Comparison of ENCODE assay signal across 20 cellular contexts in the genomic region with DNA sequence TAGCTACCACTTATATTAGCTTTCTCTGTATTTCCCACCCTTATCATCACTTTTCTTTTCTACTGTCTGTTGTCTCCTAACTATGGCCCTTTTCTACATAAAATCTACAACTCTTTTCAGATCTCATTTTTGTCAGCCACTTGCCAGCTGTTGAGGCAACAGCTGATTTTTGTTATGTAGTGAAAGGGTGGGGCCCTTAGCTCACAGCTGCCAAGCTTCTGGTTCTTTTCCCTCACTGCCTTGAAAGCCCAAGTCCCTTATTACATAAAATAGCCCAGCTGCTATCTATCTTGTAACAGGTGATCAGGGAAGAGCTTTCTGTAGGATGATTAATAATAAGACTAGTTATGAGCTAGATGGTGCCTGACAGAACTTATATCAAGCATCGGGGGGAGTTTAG. TPM values are rescaled to one million over a fixed set of nuclear protein-coding genes. Genes with fewer than 3 reads are reported as not detected.
DNase-seq lines count a peak whose midpoint lies in the region; ATAC-seq, FAIRE-seq and TF ChIP-seq lines count a peak whose summit lies in the region.
"Had no signal": no experiment of that assay in that cellular context is flagged by ENCODE, and none has a peak within 500 bp of the region (broad histone marks: within the 10 kb centered on the region; RNA-seq: fewer than 3 reads in every experiment).

No MANE protein-coding gene starts in this region.

- no peak for FAIRE-seq in urothelium cell line (lab: Jason Lieb, UNC)
- FAIRE-seq: bronchial epithelial cell had no signal

- DNase-seq in NCI-H146 treated with DMSO at 0.1 percent for 48 hours (lab: John Stamatoyannopoulos, UW; ENCODE audit: unreplicated experiment) (peak; percentile 22), SHP77 (lab: John Stamatoyannopoulos, UW) (peak; percentile 32 to 51), fibroblast of pulmonary artery (ENCODE audit: low read depth) (peak; percentile 4), retina (peak; percentile 23), WTC11 (ENCODE audit: low spot score) (no peak), urothelium cell line (ENCODE audit: low spot score) (no peak)
- DNase-seq: activated naive CD4-positive, alpha-beta T cell treated with anti-CD3 and anti-CD28 coated beads, Interleukin-2, amount 10 ng/mL, durations not matched to agents 7 days and 5 days; dermis blood vessel endothelial cell; HCEC 1CT; mesenchymal stem cell; naive B cell; NCI-H2029 treated with DMSO at 0.1 percent for 48 hours; stimulated activated CD4-positive, alpha-beta T cell treated with anti-CD3 and anti-CD28 coated beads, Interleukin-4, amount 100 ng/mL, for 24 hours; stimulated activated naive B cell treated with anti-CD40 and anti-IgM and Interleukin-4, amounts not matched to agents 10 μg/mL and 1 μg/mL and 100 μg/mL, for 72 hours; testis had no signal

- CTCF ChIA-PET in WTC11 (lab: Charles Lee), result no interaction called here

- TF ChIP-seq CTCF in fibroblast of pulmonary artery (IDR thresholded peaks at IDR 0.05; ENCODE audit: low read length, missing control alignments) (no peak), WTC11 (IDR thresholded peaks at IDR 0.05) (no peak)

- H3K4me3 Mint-ChIP-seq in WTC11, result no peak overlapping the region
- H3K4me3 Mint-ChIP-seq: activated naive CD4-positive, alpha-beta T cell treated with anti-CD3 and anti-CD28 coated beads, Interleukin-2, amount 10 ng/mL, durations not matched to agents 7 days and 5 days; CD14-positive monocyte; naive B cell; stimulated activated naive B cell treated with anti-CD40 and anti-IgM and Interleukin-4, amounts not matched to agents 10 μg/mL and 1 μg/mL and 100 μg/mL, for 72 hours had no signal

- H3K27me3 Mint-ChIP-seq in WTC11 (ENCODE audit: low read depth), result no peaks in the 10 kb centered on the region
- H3K27me3 Mint-ChIP-seq: activated naive CD4-positive, alpha-beta T cell treated with anti-CD3 and anti-CD28 coated beads, Interleukin-2, amount 10 ng/mL, durations not matched to agents 7 days and 5 days; naive B cell; stimulated activated naive B cell treated with anti-CD40 and anti-IgM and Interleukin-4, amounts not matched to agents 10 μg/mL and 1 μg/mL and 100 μg/mL, for 72 hours had no signal

- no peaks in the 10 kb centered on the region for H3K9me3 Mint-ChIP-seq in WTC11

- H3K4me1 Mint-ChIP-seq in WTC11, result peaks cover 32% of the 10 kb centered on the region
- H3K4me1 Mint-ChIP-seq: activated naive CD4-positive, alpha-beta T cell treated with anti-CD3 and anti-CD28 coated beads, Interleukin-2, amount 10 ng/mL, durations not matched to agents 7 days and 5 days; CD14-positive monocyte; naive B cell; stimulated activated naive B cell treated with anti-CD40 and anti-IgM and Interleukin-4, amounts not matched to agents 10 μg/mL and 1 μg/mL and 100 μg/mL, for 72 hours had no signal

- no peak overlapping the region for H3K4me3 ChIP-seq in fibroblast of pulmonary artery (replicated peaks; ENCODE audit: low read depth, low read length)
- H3K4me3 ChIP-seq: testis had no signal

- no peaks in the 10 kb centered on the region for H3K36me3 Mint-ChIP-seq in WTC11
- H3K36me3 Mint-ChIP-seq: activated naive CD4-positive, alpha-beta T cell treated with anti-CD3 and anti-CD28 coated beads, Interleukin-2, amount 10 ng/mL, durations not matched to agents 7 days and 5 days; CD14-positive monocyte; naive B cell; stimulated activated naive B cell treated with anti-CD40 and anti-IgM and Interleukin-4, amounts not matched to agents 10 μg/mL and 1 μg/mL and 100 μg/mL, for 72 hours had no signal

- no peak overlapping the region for H3K27ac Mint-ChIP-seq in WTC11
- H3K27ac Mint-ChIP-seq: activated naive CD4-positive, alpha-beta T cell treated with anti-CD3 and anti-CD28 coated beads, Interleukin-2, amount 10 ng/mL, durations not matched to agents 7 days and 5 days; CD14-positive monocyte; naive B cell; stimulated activated naive B cell treated with anti-CD40 and anti-IgM and Interleukin-4, amounts not matched to agents 10 μg/mL and 1 μg/mL and 100 μg/mL, for 72 hours had no signal

- POLR2A ChIA-PET in WTC11 (lab: Charles Lee), result no interaction called here

- no peak for ATAC-seq in GM21447 (IDR thresholded peaks at IDR 0.05; ENCODE audit: unreplicated experiment)
- ATAC-seq in WTC11, result no peak; the same call in 1 of the 2 replicates
- ATAC-seq: SK-N-SH treated with all-trans-retinoic acid at 6 μM for 48 hours; stimulated activated naive B cell treated with anti-CD40 and anti-IgM and Interleukin-4, amounts not matched to agents 10 μg/mL and 1 μg/mL and 100 μg/mL, for 72 hours had no signal

TF ChIP-seq in WTC11, 78 proteins besides CTCF, POLR2A, EP300 and RAD21 (continues in another document):
- TF ChIP-seq GABPB1 (CRISPR knock-in tag; IDR thresholded peaks at IDR 0.05) (no peak), AFF4 (CRISPR knock-in tag; IDR thresholded peaks at IDR 0.05; ENCODE audit: borderline replicate concordance) (no peak), NR1H2 (CRISPR knock-in tag; IDR thresholded peaks at IDR 0.05) (no peak), SOX15 (CRISPR knock-in tag; IDR thresholded peaks at IDR 0.05) (no peak), ZSCAN18 (CRISPR knock-in tag; IDR thresholded peaks at IDR 0.05) (no peak), RELA (CRISPR knock-in tag; IDR thresholded peaks at IDR 0.05; ENCODE audit: borderline replicate concordance) (no peak), USF2 (CRISPR knock-in tag; IDR thresholded peaks at IDR 0.05) (no peak), ZNF416 (CRISPR knock-in tag; IDR thresholded peaks at IDR 0.05) (no peak), FOXK1 (CRISPR knock-in tag; IDR thresholded peaks at IDR 0.05) (no peak), ZNF317 (CRISPR knock-in tag; IDR thresholded peaks at IDR 0.05; ENCODE audit: borderline replicate concordance, low read depth) (no peak), USF1 (CRISPR knock-in tag; IDR thresholded peaks at IDR 0.05) (no peak), NFATC4 (CRISPR knock-in tag; IDR thresholded peaks at IDR 0.05) (no peak)

RNA-seq across cellular contexts. Expression of gene ADGRL3, which starts 45.9 kb away (rescaled TPM):
- 8.7 to 9.8 TPM (median 9.7 TPM) in 3 replicates for total RNA-seq in WTC11 (2021)
- total RNA-seq: T-helper 2 cell treated with Interferon-gamma antibody and Interleukin-4, amounts not matched to agents 100 ng/mL and 5 ng/mL, for 36 hours had no signal

Comparison
In these comparisons a context has a peak if more than half of its experiments do, and no peak if none do; other contexts are left out.
1. DNase-seq: peak in NCI-H146 treated with DMSO at 0.1 percent for 48 hours (single experiment), SHP77 (2 of 2), fibroblast of pulmonary artery (single experiment) and retina (single experiment); none in WTC11 (single experiment) and urothelium cell line (single experiment).